In genomic region chr1:247332901-247333361, GRCh38 we compare ENCODE assay signal across 1 cellular context.
TF ChIP-seq lines count a peak whose summit lies in the region.

No MANE protein-coding gene starts in this region.

TF ChIP-seq in H1, 55 proteins besides CTCF, POLR2A, EP300 and RAD21 (continued from another document):
- TF ChIP-seq GABPA (IDR thresholded peaks at IDR 0.05; ENCODE audit: borderline replicate concordance, insufficient read depth, low read length): no peak
